1 cellular context compared by ENCODE assay signal in the genomic region with DNA sequence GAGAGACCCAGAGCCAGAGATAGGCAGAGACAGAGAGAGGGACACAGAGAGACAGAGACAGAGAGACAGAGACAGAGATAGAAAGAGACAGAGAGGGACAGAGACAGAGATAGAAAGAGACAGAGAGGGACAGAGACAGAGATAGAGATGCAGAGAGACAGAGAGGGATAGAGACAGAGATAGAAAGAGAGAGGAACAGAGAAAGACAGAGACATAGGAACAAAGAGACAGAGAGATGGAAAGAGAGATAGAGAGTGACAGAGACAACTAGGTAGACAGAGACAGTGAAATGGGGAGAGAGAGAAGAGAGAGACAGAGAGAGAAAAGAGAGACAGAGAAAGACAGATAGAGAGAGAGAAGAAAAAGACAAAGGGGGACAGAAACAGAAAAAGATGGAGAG.
TF ChIP-seq lines count a peak whose summit lies in the region.

No MANE protein-coding gene starts in this region.

TF ChIP-seq in HepG2, 621 proteins besides CTCF, POLR2A, EP300 and RAD21 (continued from another document):
- TF ChIP-seq, protein P1, sequence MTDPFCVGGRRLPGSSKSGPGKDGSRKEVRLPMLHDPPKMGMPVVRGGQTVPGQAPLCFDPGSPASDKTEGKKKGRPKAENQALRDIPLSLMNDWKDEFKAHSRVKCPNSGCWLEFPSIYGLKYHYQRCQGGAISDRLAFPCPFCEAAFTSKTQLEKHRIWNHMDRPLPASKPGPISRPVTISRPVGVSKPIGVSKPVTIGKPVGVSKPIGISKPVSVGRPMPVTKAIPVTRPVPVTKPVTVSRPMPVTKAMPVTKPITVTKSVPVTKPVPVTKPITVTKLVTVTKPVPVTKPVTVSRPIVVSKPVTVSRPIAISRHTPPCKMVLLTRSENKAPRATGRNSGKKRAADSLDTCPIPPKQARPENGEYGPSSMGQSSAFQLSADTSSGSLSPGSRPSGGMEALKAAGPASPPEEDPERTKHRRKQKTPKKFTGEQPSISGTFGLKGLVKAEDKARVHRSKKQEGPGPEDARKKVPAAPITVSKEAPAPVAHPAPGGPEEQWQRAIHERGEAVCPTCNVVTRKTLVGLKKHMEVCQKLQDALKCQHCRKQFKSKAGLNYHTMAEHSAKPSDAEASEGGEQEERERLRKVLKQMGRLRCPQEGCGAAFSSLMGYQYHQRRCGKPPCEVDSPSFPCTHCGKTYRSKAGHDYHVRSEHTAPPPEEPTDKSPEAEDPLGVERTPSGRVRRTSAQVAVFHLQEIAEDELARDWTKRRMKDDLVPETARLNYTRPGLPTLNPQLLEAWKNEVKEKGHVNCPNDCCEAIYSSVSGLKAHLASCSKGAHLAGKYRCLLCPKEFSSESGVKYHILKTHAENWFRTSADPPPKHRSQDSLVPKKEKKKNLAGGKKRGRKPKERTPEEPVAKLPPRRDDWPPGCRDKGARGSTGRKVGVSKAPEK (CRISPR knock-in tag; IDR thresholded peaks at IDR 0.05; ENCODE audit: borderline replicate concordance) = no peak
- TF ChIP-seq, protein P2, sequence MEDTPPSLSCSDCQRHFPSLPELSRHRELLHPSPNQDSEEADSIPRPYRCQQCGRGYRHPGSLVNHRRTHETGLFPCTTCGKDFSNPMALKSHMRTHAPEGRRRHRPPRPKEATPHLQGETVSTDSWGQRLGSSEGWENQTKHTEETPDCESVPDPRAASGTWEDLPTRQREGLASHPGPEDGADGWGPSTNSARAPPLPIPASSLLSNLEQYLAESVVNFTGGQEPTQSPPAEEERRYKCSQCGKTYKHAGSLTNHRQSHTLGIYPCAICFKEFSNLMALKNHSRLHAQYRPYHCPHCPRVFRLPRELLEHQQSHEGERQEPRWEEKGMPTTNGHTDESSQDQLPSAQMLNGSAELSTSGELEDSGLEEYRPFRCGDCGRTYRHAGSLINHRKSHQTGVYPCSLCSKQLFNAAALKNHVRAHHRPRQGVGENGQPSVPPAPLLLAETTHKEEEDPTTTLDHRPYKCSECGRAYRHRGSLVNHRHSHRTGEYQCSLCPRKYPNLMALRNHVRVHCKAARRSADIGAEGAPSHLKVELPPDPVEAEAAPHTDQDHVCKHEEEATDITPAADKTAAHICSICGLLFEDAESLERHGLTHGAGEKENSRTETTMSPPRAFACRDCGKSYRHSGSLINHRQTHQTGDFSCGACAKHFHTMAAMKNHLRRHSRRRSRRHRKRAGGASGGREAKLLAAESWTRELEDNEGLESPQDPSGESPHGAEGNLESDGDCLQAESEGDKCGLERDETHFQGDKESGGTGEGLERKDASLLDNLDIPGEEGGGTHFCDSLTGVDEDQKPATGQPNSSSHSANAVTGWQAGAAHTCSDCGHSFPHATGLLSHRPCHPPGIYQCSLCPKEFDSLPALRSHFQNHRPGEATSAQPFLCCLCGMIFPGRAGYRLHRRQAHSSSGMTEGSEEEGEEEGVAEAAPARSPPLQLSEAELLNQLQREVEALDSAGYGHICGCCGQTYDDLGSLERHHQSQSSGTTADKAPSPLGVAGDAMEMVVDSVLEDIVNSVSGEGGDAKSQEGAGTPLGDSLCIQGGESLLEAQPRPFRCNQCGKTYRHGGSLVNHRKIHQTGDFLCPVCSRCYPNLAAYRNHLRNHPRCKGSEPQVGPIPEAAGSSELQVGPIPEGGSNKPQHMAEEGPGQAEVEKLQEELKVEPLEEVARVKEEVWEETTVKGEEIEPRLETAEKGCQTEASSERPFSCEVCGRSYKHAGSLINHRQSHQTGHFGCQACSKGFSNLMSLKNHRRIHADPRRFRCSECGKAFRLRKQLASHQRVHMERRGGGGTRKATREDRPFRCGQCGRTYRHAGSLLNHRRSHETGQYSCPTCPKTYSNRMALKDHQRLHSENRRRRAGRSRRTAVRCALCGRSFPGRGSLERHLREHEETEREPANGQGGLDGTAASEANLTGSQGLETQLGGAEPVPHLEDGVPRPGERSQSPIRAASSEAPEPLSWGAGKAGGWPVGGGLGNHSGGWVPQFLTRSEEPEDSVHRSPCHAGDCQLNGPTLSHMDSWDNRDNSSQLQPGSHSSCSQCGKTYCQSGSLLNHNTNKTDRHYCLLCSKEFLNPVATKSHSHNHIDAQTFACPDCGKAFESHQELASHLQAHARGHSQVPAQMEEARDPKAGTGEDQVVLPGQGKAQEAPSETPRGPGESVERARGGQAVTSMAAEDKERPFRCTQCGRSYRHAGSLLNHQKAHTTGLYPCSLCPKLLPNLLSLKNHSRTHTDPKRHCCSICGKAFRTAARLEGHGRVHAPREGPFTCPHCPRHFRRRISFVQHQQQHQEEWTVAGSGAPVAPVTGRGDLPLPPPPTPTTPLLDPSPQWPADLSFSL (CRISPR knock-in tag; IDR thresholded peaks at IDR 0.05) = no peak
- TF ChIP-seq, protein P3, sequence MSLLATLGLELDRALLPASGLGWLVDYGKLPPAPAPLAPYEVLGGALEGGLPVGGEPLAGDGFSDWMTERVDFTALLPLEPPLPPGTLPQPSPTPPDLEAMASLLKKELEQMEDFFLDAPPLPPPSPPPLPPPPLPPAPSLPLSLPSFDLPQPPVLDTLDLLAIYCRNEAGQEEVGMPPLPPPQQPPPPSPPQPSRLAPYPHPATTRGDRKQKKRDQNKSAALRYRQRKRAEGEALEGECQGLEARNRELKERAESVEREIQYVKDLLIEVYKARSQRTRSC (CRISPR knock-in tag; IDR thresholded peaks at IDR 0.05; ENCODE audit: low read depth) = no peak
- TF ChIP-seq JUN (CRISPR knock-in tag; IDR thresholded peaks at IDR 0.05) (no peak), PHB2 (IDR thresholded peaks at IDR 0.05; ENCODE audit: partially characterized antibody) (peak; percentile 86), JUNB (CRISPR knock-in tag; IDR thresholded peaks at IDR 0.05; ENCODE audit: borderline replicate concordance) (peak; percentile 62; the same call in 1 of the 2 replicates), HNRNPK (IDR thresholded peaks at IDR 0.05; ENCODE audit: low read depth, low read length, poor library complexity, severe bottlenecking) (no peak), ATM (IDR thresholded peaks at IDR 0.05; ENCODE audit: borderline replicate concordance) (0 out of 2 replicates have a peak, but pooled peaks have one; percentile 36), MAFK (conservative IDR thresholded peaks at IDR 0.05 in 1 of 2, IDR thresholded peaks at IDR 0.05 in 1 of 2; ENCODE audit: low read length in 2 of 2) (no peak), TGIF2 (CRISPR knock-in tag; IDR thresholded peaks at IDR 0.05) (no peak), ZNF44 (CRISPR knock-in tag; IDR thresholded peaks at IDR 0.05) (no peak), MAZ (IDR thresholded peaks at IDR 0.05; ENCODE audit: borderline replicate concordance, low read depth, low read length) (no peak), MAZ (CRISPR knock-in tag; IDR thresholded peaks at IDR 0.05; ENCODE audit: low read depth) (no peak), PLRG1 (conservative IDR thresholded peaks at IDR 0.05) (peak; percentile 72; the same call in 1 of the 2 replicates), SP1 (IDR thresholded peaks at IDR 0.05) (0 out of 2 replicates have a peak, but pooled peaks have one; percentile 16), SP1 (CRISPR knock-in tag; IDR thresholded peaks at IDR 0.05) (no peak)
- TF ChIP-seq, protein P4, sequence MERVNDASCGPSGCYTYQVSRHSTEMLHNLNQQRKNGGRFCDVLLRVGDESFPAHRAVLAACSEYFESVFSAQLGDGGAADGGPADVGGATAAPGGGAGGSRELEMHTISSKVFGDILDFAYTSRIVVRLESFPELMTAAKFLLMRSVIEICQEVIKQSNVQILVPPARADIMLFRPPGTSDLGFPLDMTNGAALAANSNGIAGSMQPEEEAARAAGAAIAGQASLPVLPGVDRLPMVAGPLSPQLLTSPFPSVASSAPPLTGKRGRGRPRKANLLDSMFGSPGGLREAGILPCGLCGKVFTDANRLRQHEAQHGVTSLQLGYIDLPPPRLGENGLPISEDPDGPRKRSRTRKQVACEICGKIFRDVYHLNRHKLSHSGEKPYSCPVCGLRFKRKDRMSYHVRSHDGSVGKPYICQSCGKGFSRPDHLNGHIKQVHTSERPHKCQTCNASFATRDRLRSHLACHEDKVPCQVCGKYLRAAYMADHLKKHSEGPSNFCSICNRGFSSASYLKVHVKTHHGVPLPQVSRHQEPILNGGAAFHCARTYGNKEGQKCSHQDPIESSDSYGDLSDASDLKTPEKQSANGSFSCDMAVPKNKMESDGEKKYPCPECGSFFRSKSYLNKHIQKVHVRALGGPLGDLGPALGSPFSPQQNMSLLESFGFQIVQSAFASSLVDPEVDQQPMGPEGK (CRISPR knock-in tag; IDR thresholded peaks at IDR 0.05) = no peak
- TF ChIP-seq, protein P5, sequence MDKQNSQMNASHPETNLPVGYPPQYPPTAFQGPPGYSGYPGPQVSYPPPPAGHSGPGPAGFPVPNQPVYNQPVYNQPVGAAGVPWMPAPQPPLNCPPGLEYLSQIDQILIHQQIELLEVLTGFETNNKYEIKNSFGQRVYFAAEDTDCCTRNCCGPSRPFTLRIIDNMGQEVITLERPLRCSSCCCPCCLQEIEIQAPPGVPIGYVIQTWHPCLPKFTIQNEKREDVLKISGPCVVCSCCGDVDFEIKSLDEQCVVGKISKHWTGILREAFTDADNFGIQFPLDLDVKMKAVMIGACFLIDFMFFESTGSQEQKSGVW (CRISPR knock-in tag; IDR thresholded peaks at IDR 0.05; ENCODE audit: borderline replicate concordance) = no peak
- TF ChIP-seq, protein P6, sequence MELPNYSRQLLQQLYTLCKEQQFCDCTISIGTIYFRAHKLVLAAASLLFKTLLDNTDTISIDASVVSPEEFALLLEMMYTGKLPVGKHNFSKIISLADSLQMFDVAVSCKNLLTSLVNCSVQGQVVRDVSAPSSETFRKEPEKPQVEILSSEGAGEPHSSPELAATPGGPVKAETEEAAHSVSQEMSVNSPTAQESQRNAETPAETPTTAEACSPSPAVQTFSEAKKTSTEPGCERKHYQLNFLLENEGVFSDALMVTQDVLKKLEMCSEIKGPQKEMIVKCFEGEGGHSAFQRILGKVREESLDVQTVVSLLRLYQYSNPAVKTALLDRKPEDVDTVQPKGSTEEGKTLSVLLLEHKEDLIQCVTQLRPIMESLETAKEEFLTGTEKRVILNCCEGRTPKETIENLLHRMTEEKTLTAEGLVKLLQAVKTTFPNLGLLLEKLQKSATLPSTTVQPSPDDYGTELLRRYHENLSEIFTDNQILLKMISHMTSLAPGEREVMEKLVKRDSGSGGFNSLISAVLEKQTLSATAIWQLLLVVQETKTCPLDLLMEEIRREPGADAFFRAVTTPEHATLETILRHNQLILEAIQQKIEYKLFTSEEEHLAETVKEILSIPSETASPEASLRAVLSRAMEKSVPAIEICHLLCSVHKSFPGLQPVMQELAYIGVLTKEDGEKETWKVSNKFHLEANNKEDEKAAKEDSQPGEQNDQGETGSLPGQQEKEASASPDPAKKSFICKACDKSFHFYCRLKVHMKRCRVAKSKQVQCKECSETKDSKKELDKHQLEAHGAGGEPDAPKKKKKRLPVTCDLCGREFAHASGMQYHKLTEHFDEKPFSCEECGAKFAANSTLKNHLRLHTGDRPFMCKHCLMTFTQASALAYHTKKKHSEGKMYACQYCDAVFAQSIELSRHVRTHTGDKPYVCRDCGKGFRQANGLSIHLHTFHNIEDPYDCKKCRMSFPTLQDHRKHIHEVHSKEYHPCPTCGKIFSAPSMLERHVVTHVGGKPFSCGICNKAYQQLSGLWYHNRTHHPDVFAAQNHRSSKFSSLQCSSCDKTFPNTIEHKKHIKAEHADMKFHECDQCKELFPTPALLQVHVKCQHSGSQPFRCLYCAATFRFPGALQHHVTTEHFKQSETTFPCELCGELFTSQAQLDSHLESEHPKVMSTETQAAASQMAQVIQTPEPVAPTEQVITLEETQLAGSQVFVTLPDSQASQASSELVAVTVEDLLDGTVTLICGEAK (IDR thresholded peaks at IDR 0.05) = peak; percentile 39
- TF ChIP-seq, protein P6 (CRISPR knock-in tag; IDR thresholded peaks at IDR 0.05) = no peak
- TF ChIP-seq, protein P7, sequence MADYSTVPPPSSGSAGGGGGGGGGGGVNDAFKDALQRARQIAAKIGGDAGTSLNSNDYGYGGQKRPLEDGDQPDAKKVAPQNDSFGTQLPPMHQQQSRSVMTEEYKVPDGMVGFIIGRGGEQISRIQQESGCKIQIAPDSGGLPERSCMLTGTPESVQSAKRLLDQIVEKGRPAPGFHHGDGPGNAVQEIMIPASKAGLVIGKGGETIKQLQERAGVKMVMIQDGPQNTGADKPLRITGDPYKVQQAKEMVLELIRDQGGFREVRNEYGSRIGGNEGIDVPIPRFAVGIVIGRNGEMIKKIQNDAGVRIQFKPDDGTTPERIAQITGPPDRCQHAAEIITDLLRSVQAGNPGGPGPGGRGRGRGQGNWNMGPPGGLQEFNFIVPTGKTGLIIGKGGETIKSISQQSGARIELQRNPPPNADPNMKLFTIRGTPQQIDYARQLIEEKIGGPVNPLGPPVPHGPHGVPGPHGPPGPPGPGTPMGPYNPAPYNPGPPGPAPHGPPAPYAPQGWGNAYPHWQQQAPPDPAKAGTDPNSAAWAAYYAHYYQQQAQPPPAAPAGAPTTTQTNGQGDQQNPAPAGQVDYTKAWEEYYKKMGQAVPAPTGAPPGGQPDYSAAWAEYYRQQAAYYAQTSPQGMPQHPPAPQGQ (CRISPR knock-in tag; IDR thresholded peaks at IDR 0.05; ENCODE audit: borderline replicate concordance) = no peak
